31 cellular contexts compared by ENCODE assay signal in genomic region chr2:72289283-72289682, GRCh38.
DNase-seq lines count a peak whose midpoint lies in the region; ATAC-seq, FAIRE-seq and TF ChIP-seq lines count a peak whose summit lies in the region.
"Had no signal": no experiment of that assay in that cellular context is flagged by ENCODE, and none has a peak within 500 bp of the region (broad histone marks: within the 10 kb centered on the region; RNA-seq: fewer than 3 reads in every experiment).

No MANE protein-coding gene starts in this region.

- no peak overlapping the region for H2AFZ ChIP-seq in astrocyte (ENCODE audit: low read depth, low read length)
- H2AFZ ChIP-seq: parathyroid adenoma had no signal

- H3K36me3 ChIP-seq in astrocyte (ENCODE audit: insufficient read depth, low read length) (no peaks in the 10 kb centered on the region), vagina (no peaks in the 10 kb centered on the region)
- H3K36me3 ChIP-seq: BLaER1 treated with 17β-estradiol and CSF1 and Interleukin-3, amounts not matched to agents 10 nM and 100 nM; right atrium auricular region; spleen; transverse colon had no signal

- ATAC-seq in HG02623 (IDR thresholded peaks at IDR 0.05; ENCODE audit: unreplicated experiment) (no peak), HG03139 (IDR thresholded peaks at IDR 0.05; ENCODE audit: unreplicated experiment) (no peak)
- ATAC-seq: activated T-helper 17 cell treated with anti-CD3 and anti-CD28 coated beads, Interleukin-2, amount 50 U/mL, for 72 hours; left colon; T-helper 17 cell had no signal

- H3K4me1 Mint-ChIP-seq in astrocyte (ENCODE audit: low read depth, unreplicated experiment): peaks cover 4% of the 10 kb centered on the region
- H3K4me1 Mint-ChIP-seq: activated CD4-positive, alpha-beta memory T cell treated with anti-CD3 and anti-CD28 coated beads, Interleukin-2, amount 10 ng/mL, durations not matched to agents 7 days and 5 days; activated T-helper 17 cell treated with anti-CD3 and anti-CD28 coated beads, Interleukin-2, amount 50 U/mL, for 72 hours had no signal

- intact Hi-C loops in vagina (cut with DNase I): no loop called here

- no peaks in the 10 kb centered on the region for H3K36me3 Mint-ChIP-seq in astrocyte (ENCODE audit: low read depth, unreplicated experiment)

- no peak for TF ChIP-seq POLR2A in vagina (IDR thresholded peaks at IDR 0.05)

- no peaks in the 10 kb centered on the region for H3K79me2 ChIP-seq in astrocyte (ENCODE audit: insufficient read depth, low read length)
- H3K79me2 ChIP-seq: parathyroid adenoma had no signal

- no peak overlapping the region for H3K4me3 ChIP-seq in astrocyte (ENCODE audit: insufficient read depth, low read depth, low read length)
- no peak overlapping the region for H3K4me3 ChIP-seq in fibroblast of the aortic adventitia (ENCODE audit: low read depth, low read length)
- H3K4me3 ChIP-seq in vagina: no peak overlapping the region
- H3K4me3 ChIP-seq: BLaER1 treated with 17β-estradiol and CSF1 and Interleukin-3, amounts not matched to agents 10 nM and 100 nM; right atrium auricular region; spleen; transverse colon had no signal

- H3K9me3 ChIP-seq in astrocyte (ENCODE audit: insufficient read depth, low read depth, low read length): no peaks in the 10 kb centered on the region
- no peaks in the 10 kb centered on the region for H3K9me3 ChIP-seq in vagina
- H3K9me3 ChIP-seq: BLaER1 treated with 17β-estradiol and CSF1 and Interleukin-3, amounts not matched to agents 10 nM and 100 nM; right atrium auricular region; spleen; transverse colon had no signal

- no peak overlapping the region for H3K4me3 Mint-ChIP-seq in astrocyte (ENCODE audit: unreplicated experiment)
- H3K4me3 Mint-ChIP-seq: activated CD4-positive, alpha-beta memory T cell treated with anti-CD3 and anti-CD28 coated beads, Interleukin-2, amount 10 ng/mL, durations not matched to agents 7 days and 5 days; activated naive CD8-positive, alpha-beta T cell; activated T-helper 17 cell treated with anti-CD3 and anti-CD28 coated beads, Interleukin-2, amount 50 U/mL, for 72 hours; neural crest cell; T-helper 17 cell had no signal

- H4K20me1 ChIP-seq in astrocyte (ENCODE audit: insufficient read depth, low read length): no peaks in the 10 kb centered on the region
- H4K20me1 ChIP-seq: BLaER1 treated with 17β-estradiol and CSF1 and Interleukin-3, amounts not matched to agents 10 nM and 100 nM had no signal

- no peaks in the 10 kb centered on the region for H3K27me3 Mint-ChIP-seq in astrocyte (ENCODE audit: low read depth, unreplicated experiment)
- H3K27me3 Mint-ChIP-seq: activated CD4-positive, alpha-beta memory T cell treated with anti-CD3 and anti-CD28 coated beads, Interleukin-2, amount 10 ng/mL, durations not matched to agents 7 days and 5 days; activated naive CD8-positive, alpha-beta T cell; activated T-helper 17 cell treated with anti-CD3 and anti-CD28 coated beads, Interleukin-2, amount 50 U/mL, for 72 hours; T-helper 17 cell had no signal

- no peaks in the 10 kb centered on the region for H3K27me3 ChIP-seq in astrocyte (ENCODE audit: insufficient read depth, low read length)
- H3K27me3 ChIP-seq in vagina: no peaks in the 10 kb centered on the region
- H3K27me3 ChIP-seq: BLaER1 treated with 17β-estradiol and CSF1 and Interleukin-3, amounts not matched to agents 10 nM and 100 nM; right atrium auricular region; spleen; transverse colon had no signal

- DNase-seq in AG08395 (ENCODE audit: low spot score) (peak; percentile 50), HCEC 1CT (peak; percentile 80), astrocyte (ENCODE audit: low read depth) (peak; percentile 57), fibroblast of the aortic adventitia (ENCODE audit: low read depth) (peak; percentile 32), vagina (ENCODE audit: extremely low spot score in 2 of 2) (no peak), T-helper 1 cell (no peak)
- DNase-seq: activated CD4-positive, alpha-beta memory T cell treated with anti-CD3 and anti-CD28 coated beads, Interleukin-2, amount 10 ng/mL, durations not matched to agents 7 days and 5 days; activated CD4-positive, alpha-beta T cell treated with anti-CD3 and anti-CD28 coated beads for 1 hour; activated CD8-positive, alpha-beta memory T cell treated with anti-CD3 and anti-CD28 coated beads, Interleukin-2, amount 50 U/mL, for 48 hours; COR-L47; DMS79; left colon; mammary epithelial cell; NCI-H1417 treated with DMSO at 0.1 percent for 48 hours; NCI-H446; NCI-H82; SK-N-SH; spleen; T-helper 17 cell; transverse colon had no signal

- H3K4me2 ChIP-seq in astrocyte (ENCODE audit: low read length): no peak overlapping the region
- H3K4me2 ChIP-seq: BLaER1 treated with 17β-estradiol and CSF1 and Interleukin-3, amounts not matched to agents 10 nM and 100 nM; SK-N-SH had no signal

- H3K4me1 ChIP-seq in astrocyte (ENCODE audit: insufficient read depth, low read length) (no peaks in the 10 kb centered on the region), vagina (no peaks in the 10 kb centered on the region)
- H3K4me1 ChIP-seq: BLaER1 treated with 17β-estradiol and CSF1 and Interleukin-3, amounts not matched to agents 10 nM and 100 nM; parathyroid adenoma; right atrium auricular region; spleen; transverse colon had no signal

- H3K27ac ChIP-seq in astrocyte (ENCODE audit: low read depth, low read length): no peak overlapping the region
- H3K27ac ChIP-seq in vagina: no peak overlapping the region
- H3K27ac ChIP-seq: BLaER1 treated with 17β-estradiol and CSF1 and Interleukin-3, amounts not matched to agents 10 nM and 100 nM; parathyroid adenoma; right atrium auricular region; spleen; transverse colon had no signal

- no peaks in the 10 kb centered on the region for H3K9me3 Mint-ChIP-seq in astrocyte (ENCODE audit: unreplicated experiment)
- H3K9me3 Mint-ChIP-seq: activated CD4-positive, alpha-beta memory T cell treated with anti-CD3 and anti-CD28 coated beads, Interleukin-2, amount 10 ng/mL, durations not matched to agents 7 days and 5 days; activated T-helper 17 cell treated with anti-CD3 and anti-CD28 coated beads, Interleukin-2, amount 50 U/mL, for 72 hours; neural crest cell had no signal

- H3K9ac ChIP-seq in astrocyte (ENCODE audit: low read length): no peak overlapping the region
- H3K9ac ChIP-seq: BLaER1 treated with 17β-estradiol and CSF1 and Interleukin-3, amounts not matched to agents 10 nM and 100 nM; parathyroid adenoma; SK-N-SH had no signal

- peak; percentile 17 for FAIRE-seq in astrocyte (lab: Jason Lieb, UNC)
- FAIRE-seq: frontal cortex, GM12891, H1 had no signal

- TF ChIP-seq CTCF in astrocyte (IDR thresholded peaks at IDR 0.05; ENCODE audit: insufficient read depth, low read depth, low read length) (no peak), fibroblast of the aortic adventitia (IDR thresholded peaks at IDR 0.05; ENCODE audit: insufficient read depth, low read length) (no peak), vagina (IDR thresholded peaks at IDR 0.05) (no peak)

- no peak overlapping the region for H3K27ac Mint-ChIP-seq in astrocyte (ENCODE audit: unreplicated experiment)
- H3K27ac Mint-ChIP-seq: activated CD4-positive, alpha-beta memory T cell treated with anti-CD3 and anti-CD28 coated beads, Interleukin-2, amount 10 ng/mL, durations not matched to agents 7 days and 5 days; activated naive CD8-positive, alpha-beta T cell; activated T-helper 17 cell treated with anti-CD3 and anti-CD28 coated beads, Interleukin-2, amount 50 U/mL, for 72 hours; T-helper 17 cell had no signal

Comparison
In these comparisons a context has a peak if more than half of its experiments do, and no peak if none do; other contexts are left out.
1. DNase-seq: peak in AG08395 (single experiment), HCEC 1CT (single experiment), astrocyte (single experiment) and fibroblast of the aortic adventitia (single experiment); none in vagina (0 of 2) and T-helper 1 cell (0 of 5).